In genomic region chr4:6761540-6762243, GRCh38 we compare ENCODE assay signal across 11 cellular contexts. TPM values are rescaled to one million over a fixed set of nuclear protein-coding genes. Genes with fewer than 3 reads are reported as not detected.
A peak's percentile ranks its signal among the peaks of the same experiment; 100 is the strongest.
DNase-seq lines count a peak whose midpoint lies in the region; ATAC-seq and TF ChIP-seq lines count a peak whose summit lies in the region.
"Had no signal": no experiment of that assay in that cellular context is flagged by ENCODE, and none has a peak within 500 bp of the region (broad histone marks: within the 10 kb centered on the region; RNA-seq: fewer than 3 reads in every experiment).

No MANE protein-coding gene starts in this region.

- H3K4me1 ChIP-seq in naive thymus-derived CD4-positive, alpha-beta T cell (ENCODE audit: control insufficient read depth in 2 of 2, insufficient read depth in 2 of 2, low read length in 2 of 2), result no peaks in the 10 kb centered on the region
- no peaks in the 10 kb centered on the region for H3K4me1 ChIP-seq in HAP-1
- H3K4me1 ChIP-seq: ascending aorta had no signal

- no peaks in the 10 kb centered on the region for H3K9me3 Mint-ChIP-seq in naive thymus-derived CD4-positive, alpha-beta T cell

- no peaks in the 10 kb centered on the region for H3K27me3 ChIP-seq in naive thymus-derived CD4-positive, alpha-beta T cell (ENCODE audit: control insufficient read depth in 2 of 2, insufficient read depth in 2 of 2, low read length in 2 of 2)
- H3K27me3 ChIP-seq in HAP-1 (ENCODE audit: low read depth), result no peaks in the 10 kb centered on the region
- H3K27me3 ChIP-seq: ascending aorta had no signal

- CTCF ChIA-PET in naive thymus-derived CD4-positive, alpha-beta T cell (lab: Charles Lee), result no interaction called here

- DNase-seq in NOMO-1 (lab: John Stamatoyannopoulos, UW; ENCODE audit: unreplicated experiment in 2 of 2) (peak; percentile 14 to 42), HAP-1 (ENCODE audit: low spot score in 2 of 2) (no peak), GM19240 (ENCODE audit: insufficient read length, low spot score) (no peak), left ventricle myocardium superior (no peak)
- DNase-seq in naive thymus-derived CD4-positive, alpha-beta T cell, result no peak
- DNase-seq: SHP77 had no signal

- H3K27ac ChIP-seq in 22Rv1 (peak overlapping the region; percentile 66), cingulate gyrus (ENCODE audit: low read depth, low read length) (peak overlapping the region; percentile 90)
- H3K27ac ChIP-seq in naive thymus-derived CD4-positive, alpha-beta T cell (ENCODE audit: low read depth, low read length), result no peak overlapping the region
- H3K27ac ChIP-seq: ascending aorta had no signal

- H3K9me3 ChIP-seq in naive thymus-derived CD4-positive, alpha-beta T cell (ENCODE audit: control insufficient read depth in 2 of 3, low read length in 3 of 3), result no peaks in the 10 kb centered on the region
- no peaks in the 10 kb centered on the region for H3K9me3 ChIP-seq in HAP-1
- H3K9me3 ChIP-seq: ascending aorta, mucosa of descending colon had no signal

- no peak overlapping the region for H3K4me3 ChIP-seq in naive thymus-derived CD4-positive, alpha-beta T cell (ENCODE audit: low read length)
- no peak overlapping the region for H3K4me3 ChIP-seq in HAP-1
- H3K4me3 ChIP-seq: ascending aorta, mucosa of descending colon had no signal

- intact Hi-C loops in naive thymus-derived CD4-positive, alpha-beta T cell (cut with micrococcal nuclease), result no loop called here
- intact Hi-C loops in left ventricle myocardium superior (cut with micrococcal nuclease), result no loop called here

- no peak for TF ChIP-seq CTCF in 22Rv1 (IDR thresholded peaks at IDR 0.05)

- POLR2A ChIA-PET in naive thymus-derived CD4-positive, alpha-beta T cell (lab: Charles Lee), result interaction anchor here (1.8 kb wide), 1 partner anchor 11 kb away, joined by 6 read pairs; no protein-coding TSS in a partner anchor

- H3K27me3 Mint-ChIP-seq in naive thymus-derived CD4-positive, alpha-beta T cell, result peaks cover 0 to 31% (median 0%) of the 10 kb centered on the region in 5 donors

- in situ Hi-C loops in HAP-1 (cut with MboI; ENCODE audit: low sequenced_read_pairs), result no loop called here

- no peaks in the 10 kb centered on the region for H3K36me3 ChIP-seq in naive thymus-derived CD4-positive, alpha-beta T cell (ENCODE audit: control insufficient read depth in 2 of 3, insufficient read depth in 3 of 3, low read length in 3 of 3)
- H3K36me3 ChIP-seq in HAP-1 (replicated peaks), result no peaks in the 10 kb centered on the region
- H3K36me3 ChIP-seq: ascending aorta had no signal

- ATAC-seq in naive thymus-derived CD4-positive, alpha-beta T cell, result peak; percentile 32
- ATAC-seq in left ventricle myocardium superior, result no peak
- ATAC-seq in GM21786 (IDR thresholded peaks at IDR 0.05; ENCODE audit: unreplicated experiment), result no peak
- ATAC-seq: mucosa of descending colon had no signal

- H3K4me3 Mint-ChIP-seq in naive thymus-derived CD4-positive, alpha-beta T cell, result peak overlapping the region in 7 of 10 donors; percentile 12 to 69 (median 31)

- H3K36me3 Mint-ChIP-seq in naive thymus-derived CD4-positive, alpha-beta T cell, result no peaks in the 10 kb centered on the region

- peak overlapping the region in 1 of 9 donors; percentile 10 for H3K27ac Mint-ChIP-seq in naive thymus-derived CD4-positive, alpha-beta T cell

- peaks cover 0 to 16% (median 3%) of the 10 kb centered on the region in 7 donors for H3K4me1 Mint-ChIP-seq in naive thymus-derived CD4-positive, alpha-beta T cell

RNA-seq across cellular contexts. Expression of gene KIAA0232, which starts 20.8 kb away (rescaled TPM):
- 10 to 100 TPM; 15.7 to 24.2 (median 19.8) TPM for total RNA-seq in naive thymus-derived CD4-positive, alpha-beta T cell
- 10 to 100 TPM; 12.0 to 13.3 TPM for polyA plus RNA-seq in naive thymus-derived CD4-positive, alpha-beta T cell
- total RNA-seq in left ventricle myocardium superior, result 79.8 TPM

RNA-seq across cellular contexts. Expression of gene BLOC1S4, which starts 45.7 kb away (rescaled TPM):
- total RNA-seq in naive thymus-derived CD4-positive, alpha-beta T cell, result 10 to 100 TPM; 18.7 to 45.9 (median 25.0) TPM
- polyA plus RNA-seq in naive thymus-derived CD4-positive, alpha-beta T cell, result 10 to 100 TPM; 69.6 to 80.3 TPM
- total RNA-seq in left ventricle myocardium superior, result 7.3 TPM

RNA-seq across cellular contexts. Expression of gene MRFAP1L1, which starts 52.0 kb away (rescaled TPM):
- 100 to 1,000 TPM in 2 of 5 experiments, 10 to 100 TPM in 3; 24.8 to 124 (median 73.6) TPM for total RNA-seq in naive thymus-derived CD4-positive, alpha-beta T cell
- 100 to 1,000 TPM; 116 to 160 TPM for polyA plus RNA-seq in naive thymus-derived CD4-positive, alpha-beta T cell
- 42.9 TPM for total RNA-seq in left ventricle myocardium superior

Comparison
In these comparisons a context has a peak if more than half of its experiments do, and no peak if none do; other contexts are left out.
1. DNase-seq: peak in NOMO-1 (2 of 2); none in naive thymus-derived CD4-positive, alpha-beta T cell (0 of 9), HAP-1 (0 of 2), GM19240 (single experiment) and left ventricle myocardium superior (single experiment).